8 cellular contexts compared by ENCODE assay signal in genomic region chr9:6681147-6681956, GRCh38. TPM values are rescaled to one million over a fixed set of nuclear protein-coding genes. Genes with fewer than 3 reads are reported as not detected.
A peak's percentile ranks its signal among the peaks of the same experiment; 100 is the strongest.
DNase-seq lines count a peak whose midpoint lies in the region; ATAC-seq and TF ChIP-seq lines count a peak whose summit lies in the region.

No MANE protein-coding gene starts in this region.

- peak; percentile 65 to 82 for TF ChIP-seq POLR2A in uterus (IDR thresholded peaks at IDR 0.05)

- in situ Hi-C loops in GM13976 (cut with MboI; ENCODE audit: low sequenced_read_pairs, unreplicated experiment), result loop anchor here (10.0 kb wide), 1 partner anchor 97 kb away; no protein-coding TSS in a partner anchor

- peak; percentile 60 for ATAC-seq in HG02870 (IDR thresholded peaks at IDR 0.05; ENCODE audit: unreplicated experiment)

- H3K4me1 Mint-ChIP-seq in T-helper 1 cell treated with Interleukin-12 subunit alpha and Interleukin-12 subunit beta and Interleukin-4 antibody, amounts not matched to agents 30 μg/mL and 1 μg/mL, for 36 hours (ENCODE audit: low read depth), result peaks cover 16% of the 10 kb centered on the region

- H3K27me3 Mint-ChIP-seq in T-helper 1 cell treated with Interleukin-12 subunit alpha and Interleukin-12 subunit beta and Interleukin-4 antibody, amounts not matched to agents 30 μg/mL and 1 μg/mL, for 36 hours (ENCODE audit: low read depth), result no peaks in the 10 kb centered on the region

- no peaks in the 10 kb centered on the region for H3K27me3 ChIP-seq in right atrium auricular region
- H3K27me3 ChIP-seq in uterus, result no peaks in the 10 kb centered on the region

- H3K27ac Mint-ChIP-seq in T-helper 1 cell treated with Interleukin-12 subunit alpha and Interleukin-12 subunit beta and Interleukin-4 antibody, amounts not matched to agents 30 μg/mL and 1 μg/mL, for 36 hours, result peak overlapping the region; percentile 99

- H3K27ac ChIP-seq in angular gyrus (ENCODE audit: low read depth, low read length) (peak overlapping the region; percentile 98), right atrium auricular region (peak overlapping the region; percentile 94 to 98), uterus (peak overlapping the region; percentile 94)

- H3K36me3 ChIP-seq in right atrium auricular region, result no peaks in the 10 kb centered on the region
- no peaks in the 10 kb centered on the region for H3K36me3 ChIP-seq in uterus

- H3K4me3 Mint-ChIP-seq in T-helper 1 cell treated with Interleukin-12 subunit alpha and Interleukin-12 subunit beta and Interleukin-4 antibody, amounts not matched to agents 30 μg/mL and 1 μg/mL, for 36 hours, result peak overlapping the region; percentile 95

- H3K36me3 Mint-ChIP-seq in T-helper 1 cell treated with Interleukin-12 subunit alpha and Interleukin-12 subunit beta and Interleukin-4 antibody, amounts not matched to agents 30 μg/mL and 1 μg/mL, for 36 hours (ENCODE audit: low read depth), result no peaks in the 10 kb centered on the region

- intact Hi-C loops in uterus (cut with DNase I; ENCODE audit: low total_unique reads), result no loop called here

- DNase-seq in GM13976 (ENCODE audit: low spot score), result peak; percentile 94
- DNase-seq in NCI-H146 treated with DMSO at 0.1 percent for 48 hours (lab: John Stamatoyannopoulos, UW; ENCODE audit: unreplicated experiment), result peak; percentile 97
- DNase-seq in right atrium auricular region (ENCODE audit: low spot score), result peak; percentile 98
- DNase-seq in pulmonary artery endothelial cell (ENCODE audit: low read depth, low spot score), result peak; percentile 93
- peak; percentile 95 to 96 for DNase-seq in uterus

- no peak for TF ChIP-seq CTCF in GM13976 (IDR thresholded peaks at IDR 0.05; ENCODE audit: borderline replicate concordance, control extremely low read depth, extremely low read depth, insufficient read depth, missing control alignments)
- peak in 1 of 2 donors; percentile 15 for TF ChIP-seq CTCF in right atrium auricular region (IDR thresholded peaks at IDR 0.05)
- TF ChIP-seq CTCF in uterus (IDR thresholded peaks at IDR 0.05), result peak in 2 of 4 experiments; percentile 5 to 32

- H3K4me3 ChIP-seq in right atrium auricular region (peak overlapping the region; percentile 68 to 69), uterus (peak overlapping the region; percentile 62 to 64)

- H3K4me1 ChIP-seq in right atrium auricular region (peaks cover 0 to 12% of the 10 kb centered on the region in 2 donors), uterus (no peaks in the 10 kb centered on the region)

- H3K9me3 Mint-ChIP-seq in T-helper 1 cell treated with Interleukin-12 subunit alpha and Interleukin-12 subunit beta and Interleukin-4 antibody, amounts not matched to agents 30 μg/mL and 1 μg/mL, for 36 hours, result no peaks in the 10 kb centered on the region

- no peaks in the 10 kb centered on the region for H3K9me3 ChIP-seq in right atrium auricular region
- H3K9me3 ChIP-seq in uterus, result no peaks in the 10 kb centered on the region

RNA-seq across cellular contexts. Expression of gene GLDC, which starts 35.8 kb away (rescaled TPM):
- total RNA-seq in right atrium auricular region (under 1 TPM in 1 of 2 donors, not detected in 1; 0.39 TPM), pulmonary artery endothelial cell (16.5 and 19.4 TPM in 2 replicates), uterus (1 to 10 TPM in 1 of 4 donors, under 1 TPM in 2, not detected in 1; 0.26 to 8.4 (median 0.79) TPM)

Comparison
In these comparisons a context has a peak if more than half of its experiments do, and no peak if none do; other contexts are left out.
1. Peak in every context shown above with its lines: DNase-seq, ATAC-seq, H3K4me3 ChIP-seq and H3K27ac ChIP-seq.